2 cellular contexts compared by ENCODE assay signal in genomic region chr19:45954132-45954531, GRCh38.
TF ChIP-seq lines count a peak whose summit lies in the region.

No MANE protein-coding gene starts in this region.

TF ChIP-seq in HepG2, 621 proteins besides CTCF, POLR2A, EP300 and RAD21:
- peak; percentile 42; the same call in 1 of the 2 replicates for TF ChIP-seq RFX1 (IDR thresholded peaks at IDR 0.05)
- no peak for TF ChIP-seq POLR2AphosphoS5 (IDR thresholded peaks at IDR 0.05; ENCODE audit: low read depth, low read length)

TF ChIP-seq in SK-N-SH treated with all-trans-retinoic acid at 6 μM for 48 hours, 23 proteins besides CTCF, POLR2A, EP300 and RAD21:
- TF ChIP-seq ESRRG (CRISPR knock-in tag; IDR thresholded peaks at IDR 0.05): no peak
- TF ChIP-seq CSDC2 (CRISPR knock-in tag; IDR thresholded peaks at IDR 0.05): no peak
- TF ChIP-seq CSRNP3 (CRISPR knock-in tag; IDR thresholded peaks at IDR 0.05): no peak
- no peak for TF ChIP-seq CREB5 (CRISPR knock-in tag; IDR thresholded peaks at IDR 0.05; ENCODE audit: low read depth)
- no peak for TF ChIP-seq ZNF565 (CRISPR knock-in tag; conservative IDR thresholded peaks at IDR 0.05; ENCODE audit: low read depth)
- no peak for TF ChIP-seq ZFP3 (CRISPR knock-in tag; IDR thresholded peaks at IDR 0.05)
- TF ChIP-seq ZNF8 (CRISPR knock-in tag; IDR thresholded peaks at IDR 0.05): no peak
